In genomic region chr1:111032295-111032897, GRCh38 we compare ENCODE assay signal across 8 cellular contexts.
DNase-seq lines count a peak whose midpoint lies in the region; TF ChIP-seq lines count a peak whose summit lies in the region.

No MANE protein-coding gene starts in this region.

- H3K27me3 Mint-ChIP-seq in activated naive CD4-positive, alpha-beta T cell treated with anti-CD3 and anti-CD28 coated beads for 36 hours (ENCODE audit: low read depth), result peaks cover 17% of the 10 kb centered on the region

- H3K4me2 ChIP-seq in parathyroid adenoma (ENCODE audit: low read length), result no peak overlapping the region

- H3K4me1 ChIP-seq in esophagus muscularis mucosa (no peaks in the 10 kb centered on the region), parathyroid adenoma (no peaks in the 10 kb centered on the region)

- no peaks in the 10 kb centered on the region for H3K36me3 ChIP-seq in esophagus muscularis mucosa
- no peaks in the 10 kb centered on the region for H3K36me3 ChIP-seq in parathyroid adenoma (ENCODE audit: control insufficient read depth, insufficient read depth, low read length)
- H3K36me3 ChIP-seq in MG63, result no peaks in the 10 kb centered on the region

- H3K27ac ChIP-seq in esophagus muscularis mucosa (replicated peaks in 1 of 4), result no peak overlapping the region
- H3K27ac ChIP-seq in parathyroid adenoma, result no peak overlapping the region

- 24% methylated on average over 9 of the region's 9 CpGs for WGBS in esophagus muscularis mucosa

- peak; percentile 45 to 65 (median 56) for TF ChIP-seq CTCF in esophagus muscularis mucosa (IDR thresholded peaks at IDR 0.05)
- peak; percentile 57 for TF ChIP-seq CTCF in parathyroid adenoma (IDR thresholded peaks at IDR 0.05)

- no peaks in the 10 kb centered on the region for H3K27me3 ChIP-seq in esophagus muscularis mucosa
- no peaks in the 10 kb centered on the region for H3K27me3 ChIP-seq in parathyroid adenoma (ENCODE audit: control insufficient read depth, insufficient read depth, low read length)
- no peaks in the 10 kb centered on the region for H3K27me3 ChIP-seq in MG63

- no peak overlapping the region for H3K4me3 Mint-ChIP-seq in activated naive CD4-positive, alpha-beta T cell treated with anti-CD3 and anti-CD28 coated beads for 36 hours

- H3K79me2 ChIP-seq in parathyroid adenoma, result no peaks in the 10 kb centered on the region

- CTCF ChIA-PET in activated naive CD4-positive, alpha-beta T cell treated with anti-CD3 and anti-CD28 coated beads for 36 hours (lab: Charles Lee), result interaction anchor here (0.6 to 0.9 kb wide), 8 partner anchors 9 to 249 kb away, joined by 3 read pairs; no protein-coding TSS in a partner anchor

- no peak overlapping the region for H3K9ac ChIP-seq in parathyroid adenoma

- intact Hi-C loops in activated naive CD4-positive, alpha-beta T cell treated with anti-CD3 and anti-CD28 coated beads for 36 hours (cut with micrococcal nuclease), result loop anchor here (1.0 to 5.0 kb wide), 4 partner anchors 249 to 735 kb away; no protein-coding TSS in a partner anchor
- intact Hi-C loops in esophagus muscularis mucosa (cut with DNase I), result no loop called here

- H2AFZ ChIP-seq in parathyroid adenoma, result no peak overlapping the region

- H3K9me3 Mint-ChIP-seq in activated naive CD4-positive, alpha-beta T cell treated with anti-CD3 and anti-CD28 coated beads for 36 hours, result no peaks in the 10 kb centered on the region

- DNase-seq in activated naive CD4-positive, alpha-beta T cell treated with anti-CD3 and anti-CD28 coated beads for 36 hours, result peak; percentile 60
- no peak for DNase-seq in activated naive CD4-positive, alpha-beta T cell (lab: John Stamatoyannopoulos, UW)
- peak; percentile 56 for DNase-seq in LoVo (ENCODE audit: low spot score)
- peak; percentile 19 for DNase-seq in T follicular helper cell (ENCODE audit: low read depth)
- no peak for DNase-seq in esophagus muscularis mucosa (ENCODE audit: extremely low spot score)
- DNase-seq in cerebellum (ENCODE audit: low spot score), result no peak
- no peak for DNase-seq in MG63

- H3K4me1 Mint-ChIP-seq in activated naive CD4-positive, alpha-beta T cell treated with anti-CD3 and anti-CD28 coated beads for 36 hours (ENCODE audit: low read depth), result no peaks in the 10 kb centered on the region

- H3K27ac Mint-ChIP-seq in activated naive CD4-positive, alpha-beta T cell treated with anti-CD3 and anti-CD28 coated beads for 36 hours, result no peak overlapping the region

- H3K4me3 ChIP-seq in esophagus muscularis mucosa (no peak overlapping the region), parathyroid adenoma (ENCODE audit: low read depth, low read length) (no peak overlapping the region), MG63 (no peak overlapping the region)

- no peak for TF ChIP-seq POLR2A in esophagus muscularis mucosa (IDR thresholded peaks at IDR 0.05; ENCODE audit: low read depth)

- no peak for TF ChIP-seq EP300 in esophagus muscularis mucosa (IDR thresholded peaks at IDR 0.05)

- H3K9me3 ChIP-seq in esophagus muscularis mucosa, result peaks cover 0 to 19% (median 12%) of the 10 kb centered on the region in 4 donors
- no peaks in the 10 kb centered on the region for H3K9me3 ChIP-seq in parathyroid adenoma (ENCODE audit: control insufficient read depth, low read length)
- peaks cover 9% of the 10 kb centered on the region for H3K9me3 ChIP-seq in MG63

- H3K36me3 Mint-ChIP-seq in activated naive CD4-positive, alpha-beta T cell treated with anti-CD3 and anti-CD28 coated beads for 36 hours (ENCODE audit: low read depth), result no peaks in the 10 kb centered on the region

Comparison
In these comparisons a context has a peak if more than half of its experiments do, and no peak if none do; other contexts are left out.
1. DNase-seq: peak in activated naive CD4-positive, alpha-beta T cell treated with anti-CD3 and anti-CD28 coated beads for 36 hours (single experiment), LoVo (single experiment) and T follicular helper cell (single experiment); none in activated naive CD4-positive, alpha-beta T cell (0 of 4), esophagus muscularis mucosa (single experiment), cerebellum (single experiment) and MG63 (single experiment).